ENCODE assay signal across 7 cellular contexts in the genomic region with DNA sequence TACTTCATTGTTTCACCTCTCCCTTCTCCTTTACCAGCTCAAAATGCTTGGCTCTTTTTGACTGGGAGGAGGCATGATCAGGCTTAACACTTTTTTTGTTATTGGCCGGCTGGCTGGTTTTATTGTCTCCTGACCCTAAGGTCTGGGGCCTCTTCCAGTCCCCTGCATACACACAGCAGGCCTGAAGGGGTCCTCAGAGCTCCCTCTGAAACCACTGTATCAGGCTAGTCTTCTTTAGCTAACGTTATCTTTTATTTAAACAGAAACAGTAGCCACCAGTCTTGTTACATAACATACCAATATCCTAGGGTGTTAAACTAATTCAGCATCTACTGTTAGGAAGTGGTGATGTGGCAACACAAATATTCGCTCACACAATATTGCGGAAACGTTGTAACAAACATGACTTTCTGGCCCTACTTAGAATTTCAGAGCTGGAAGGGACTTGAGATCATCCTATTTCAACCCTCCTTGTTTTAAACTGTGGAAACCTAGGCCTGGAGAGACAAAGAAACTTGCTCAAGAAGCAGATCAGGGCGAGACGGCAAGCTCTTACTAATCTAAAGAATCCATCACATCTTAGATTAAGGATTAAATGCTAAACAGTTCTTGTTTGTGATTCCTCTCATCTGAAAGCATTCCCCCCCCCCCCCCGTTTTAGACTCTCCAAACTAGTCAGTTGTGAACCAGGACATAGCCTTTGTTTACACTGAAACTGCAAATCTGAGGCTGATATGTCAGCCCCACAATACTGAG. TPM values are rescaled to one million over a fixed set of nuclear protein-coding genes. Genes with fewer than 3 reads are reported as not detected.
DNase-seq lines count a peak whose midpoint lies in the region; ATAC-seq and TF ChIP-seq lines count a peak whose summit lies in the region.

No MANE protein-coding gene starts in this region.

- H3K4me3 ChIP-seq in GM12864 (ENCODE audit: low read depth, low read length), result no peak overlapping the region
- peak overlapping the region in 2 of 4 donors; percentile 95 to 99 for H3K4me3 ChIP-seq in Peyer's patch

- H3K4me1 ChIP-seq in Peyer's patch, result peaks cover 2 to 42% (median 23%) of the 10 kb centered on the region in 4 donors

- peak overlapping the region; percentile 28 for H3K27ac Mint-ChIP-seq in activated naive CD4-positive, alpha-beta T cell treated with anti-CD3 and anti-CD28 coated beads for 36 hours
- peak overlapping the region; percentile 73 to 80 for H3K27ac Mint-ChIP-seq in natural killer cell treated with Interleukin-12 subunit alpha and Interleukin-12 subunit beta and Interleukin-15 and Interleukin-18, amount 100 ng/mL, for 72 hours

- H3K4me1 Mint-ChIP-seq in activated naive CD4-positive, alpha-beta T cell treated with anti-CD3 and anti-CD28 coated beads for 36 hours (ENCODE audit: low read depth), result peaks cover 57% of the 10 kb centered on the region
- H3K4me1 Mint-ChIP-seq in natural killer cell treated with Interleukin-12 subunit alpha and Interleukin-12 subunit beta and Interleukin-15 and Interleukin-18, amount 100 ng/mL, for 72 hours (ENCODE audit: low read depth in 2 of 2), result peaks cover 24 to 27% of the 10 kb centered on the region in 2 donors

- peak overlapping the region; percentile 93 to 96 (median 94) for H3K27ac ChIP-seq in Peyer's patch

- no peaks in the 10 kb centered on the region for H3K9me3 ChIP-seq in Peyer's patch

- no peak for TF ChIP-seq POLR2A in Peyer's patch (IDR thresholded peaks at IDR 0.05)

- no peaks in the 10 kb centered on the region for H3K27me3 ChIP-seq in Peyer's patch

- H3K4me3 Mint-ChIP-seq in activated naive CD4-positive, alpha-beta T cell treated with anti-CD3 and anti-CD28 coated beads for 36 hours, result no peak overlapping the region
- peak overlapping the region; percentile 56 for H3K4me3 Mint-ChIP-seq in natural killer cell treated with Interleukin-12 subunit alpha and Interleukin-12 subunit beta and Interleukin-15 and Interleukin-18, amount 100 ng/mL, for 72 hours

- no peaks in the 10 kb centered on the region for H3K36me3 Mint-ChIP-seq in activated naive CD4-positive, alpha-beta T cell treated with anti-CD3 and anti-CD28 coated beads for 36 hours (ENCODE audit: low read depth)
- H3K36me3 Mint-ChIP-seq in natural killer cell treated with Interleukin-12 subunit alpha and Interleukin-12 subunit beta and Interleukin-15 and Interleukin-18, amount 100 ng/mL, for 72 hours, result no peaks in the 10 kb centered on the region

- TF ChIP-seq CTCF in GM12864 (IDR thresholded peaks at IDR 0.05; ENCODE audit: low read depth, low read length, missing control alignments), result peak; percentile 84
- peak; percentile 50 to 84 (median 79) for TF ChIP-seq CTCF in Peyer's patch (IDR thresholded peaks at IDR 0.05)

- intact Hi-C loops in activated naive CD4-positive, alpha-beta T cell treated with anti-CD3 and anti-CD28 coated beads for 36 hours (cut with micrococcal nuclease), result loop anchor here (1.0 to 5.0 kb wide), 5 partner anchors 18 to 111 kb away; partner anchors contain the start of gene GDPD1

- no peaks in the 10 kb centered on the region for H3K36me3 ChIP-seq in Peyer's patch

- no peaks in the 10 kb centered on the region for H3K9me3 Mint-ChIP-seq in activated naive CD4-positive, alpha-beta T cell treated with anti-CD3 and anti-CD28 coated beads for 36 hours
- no peaks in the 10 kb centered on the region for H3K9me3 Mint-ChIP-seq in natural killer cell treated with Interleukin-12 subunit alpha and Interleukin-12 subunit beta and Interleukin-15 and Interleukin-18, amount 100 ng/mL, for 72 hours

- CTCF ChIA-PET in activated naive CD4-positive, alpha-beta T cell treated with anti-CD3 and anti-CD28 coated beads for 36 hours (lab: Charles Lee), result interaction anchor here (0.6 to 4.3 kb wide), 24 partner anchors 9 to 1244 kb away, joined by 3 to 39 read pairs (median 4); partner anchors contain the start of gene GDPD1

- H3K27me3 Mint-ChIP-seq in activated naive CD4-positive, alpha-beta T cell treated with anti-CD3 and anti-CD28 coated beads for 36 hours (ENCODE audit: low read depth), result no peaks in the 10 kb centered on the region
- peaks cover 0 to 5% of the 10 kb centered on the region in 2 donors for H3K27me3 Mint-ChIP-seq in natural killer cell treated with Interleukin-12 subunit alpha and Interleukin-12 subunit beta and Interleukin-15 and Interleukin-18, amount 100 ng/mL, for 72 hours

- peak; percentile 58 to 66 for ATAC-seq in natural killer cell treated with Interleukin-12 subunit alpha and Interleukin-12 subunit beta and Interleukin-15 and Interleukin-18, amount 100 ng/mL, for 72 hours

- DNase-seq in GM12864 (ENCODE audit: low read depth), result peak; percentile 35
- DNase-seq in HuH-7 (ENCODE audit: low spot score), result peak; percentile 71
- peak; percentile 52 to 76 (median 61) for DNase-seq in Peyer's patch
- peak; percentile 70 for DNase-seq in activated naive CD4-positive, alpha-beta T cell treated with anti-CD3 and anti-CD28 coated beads for 36 hours
- DNase-seq in fibroblast of the conjunctiva (ENCODE audit: low read depth), result peak; percentile 68
- DNase-seq in natural killer cell treated with Interleukin-12 subunit alpha and Interleukin-12 subunit beta and Interleukin-15 and Interleukin-18, amount 100 ng/mL, for 72 hours (ENCODE audit: low spot score), result no peak
- peak; percentile 68 for DNase-seq in ureter (ENCODE audit: low spot score)

RNA-seq across cellular contexts. Expression of gene YPEL2, which starts 1.7 kb away (rescaled TPM):
- total RNA-seq in Peyer's patch (10 to 100 TPM; 16.5 to 24.1 (median 21.8) TPM), ureter (29.4 TPM)
- 1 to 10 TPM; 4.3 to 4.4 TPM for total RNA-seq in activated naive CD4-positive, alpha-beta T cell treated with anti-CD3 and anti-CD28 coated beads for 36 hours
- total RNA-seq in natural killer cell treated with Interleukin-12 subunit alpha and Interleukin-12 subunit beta and Interleukin-15 and Interleukin-18, amount 100 ng/mL, for 72 hours, result 1 to 10 TPM; 3.1 to 5.4 TPM
